In the genomic region with DNA sequence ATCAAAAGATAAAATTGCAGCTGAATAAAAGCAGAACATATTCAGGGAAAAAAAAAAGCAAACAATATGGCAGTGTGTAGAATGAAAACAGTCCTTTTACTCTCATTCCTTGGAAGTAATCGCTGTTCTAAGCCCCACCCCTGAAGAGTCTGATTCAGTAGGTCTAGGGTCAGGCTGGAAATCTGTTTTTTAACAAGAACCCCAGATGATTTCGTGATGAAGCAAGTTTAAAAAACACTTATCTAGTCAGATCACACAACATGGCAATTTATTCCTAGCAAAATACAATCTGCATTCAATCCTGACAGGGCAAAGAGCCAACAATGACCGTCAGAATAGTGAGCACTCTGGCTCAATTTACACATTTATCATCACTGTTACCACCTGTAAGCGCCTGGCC, we compare ENCODE assay signal across 19 cellular contexts. TPM values are rescaled to one million over a fixed set of nuclear protein-coding genes. Genes with fewer than 3 reads are reported as not detected.
A peak's percentile ranks its signal among the peaks of the same experiment; 100 is the strongest.
DNase-seq lines count a peak whose midpoint lies in the region; ATAC-seq, FAIRE-seq and TF ChIP-seq lines count a peak whose summit lies in the region.
"Had no signal": no experiment of that assay in that cellular context is flagged by ENCODE, and none has a peak within 500 bp of the region (broad histone marks: within the 10 kb centered on the region; RNA-seq: fewer than 3 reads in every experiment).

No MANE protein-coding gene starts in this region.

- no peak overlapping the region for H3K27ac Mint-ChIP-seq in astrocyte (ENCODE audit: unreplicated experiment)
- H3K27ac Mint-ChIP-seq: T-helper 17 cell had no signal

- H3K4me3 ChIP-seq in HEK293 (ENCODE audit: low read depth, low read length) (no peak overlapping the region), astrocyte (ENCODE audit: insufficient read depth, low read depth, low read length) (no peak overlapping the region), fibroblast of villous mesenchyme (ENCODE audit: low read depth, low read length) (no peak overlapping the region)
- H3K4me3 ChIP-seq: K562 had no signal

- H3K4me2 ChIP-seq in astrocyte (ENCODE audit: low read length): no peak overlapping the region

- no peak overlapping the region for H3K27ac ChIP-seq in HEK293 (ENCODE audit: extremely low read depth, low read depth, low read length)
- H3K27ac ChIP-seq in astrocyte (ENCODE audit: low read depth, low read length): no peak overlapping the region
- H3K27ac ChIP-seq in caudate nucleus (ENCODE audit: low read depth, low read length): no peak overlapping the region
- H3K27ac ChIP-seq: C4-2B had no signal

- no peaks in the 10 kb centered on the region for H4K20me1 ChIP-seq in astrocyte (ENCODE audit: insufficient read depth, low read length)

- H3K9me3 ChIP-seq in HEK293 (ENCODE audit: control insufficient read depth, insufficient read depth, low read depth, low read length) (no peaks in the 10 kb centered on the region), astrocyte (ENCODE audit: insufficient read depth, low read depth, low read length) (no peaks in the 10 kb centered on the region)

- POLR2A ChIA-PET in HEK293 (lab: Yijun Ruan, JAX): no interaction called here

- peak; percentile 97 for FAIRE-seq in astrocyte (lab: Jason Lieb, UNC)
- FAIRE-seq: D721Med, K562 had no signal

- no peak for ATAC-seq in GM21390 (IDR thresholded peaks at IDR 0.05; ENCODE audit: unreplicated experiment)
- ATAC-seq: K562, T-helper 17 cell had no signal

- CTCF ChIA-PET in HEK293 (lab: Yijun Ruan, JAX): interaction anchor here (1.2 kb wide), 1 partner anchor 124 kb away, joined by 3 read pairs; no protein-coding TSS in a partner anchor

- H3K36me3 ChIP-seq in HEK293 (ENCODE audit: control insufficient read depth in 2 of 2, insufficient read depth in 1 of 2, low read length in 2 of 2) (no peaks in the 10 kb centered on the region), astrocyte (ENCODE audit: insufficient read depth, low read length) (no peaks in the 10 kb centered on the region)

- H3K4me1 ChIP-seq in HEK293 (ENCODE audit: control insufficient read depth, insufficient read depth, low read length) (no peaks in the 10 kb centered on the region), astrocyte (ENCODE audit: insufficient read depth, low read length) (no peaks in the 10 kb centered on the region)

- no peaks in the 10 kb centered on the region for H3K27me3 Mint-ChIP-seq in astrocyte (ENCODE audit: low read depth, unreplicated experiment)
- H3K27me3 Mint-ChIP-seq: T-helper 17 cell had no signal

- DNase-seq in NCI-H2227 treated with DMSO at 0.1 percent for 48 hours (lab: John Stamatoyannopoulos, UW) (peak; percentile 68), astrocyte (ENCODE audit: low read depth) (no peak), fibroblast of villous mesenchyme (ENCODE audit: low read depth) (peak; percentile 38), UCSD-AML1 (lab: John Stamatoyannopoulos, UW; ENCODE audit: unreplicated experiment) (no peak), caudate nucleus (lab: John Stamatoyannopoulos, UW) (no peak)
- DNase-seq: ACHN, AML-193, DMS79, H7, NCI-H1694 treated with DMSO at 0.1 percent for 48 hours, NCI-H446, NCI-H526 treated with DMSO at 0.1 percent for 48 hours, RPMI8226, T-helper 17 cell had no signal

- no peaks in the 10 kb centered on the region for H3K9me3 Mint-ChIP-seq in astrocyte (ENCODE audit: unreplicated experiment)

- no peaks in the 10 kb centered on the region for H3K36me3 Mint-ChIP-seq in astrocyte (ENCODE audit: low read depth, unreplicated experiment)

- no peak overlapping the region for H3K4me3 Mint-ChIP-seq in astrocyte (ENCODE audit: unreplicated experiment)
- H3K4me3 Mint-ChIP-seq: T-helper 17 cell had no signal

- no peaks in the 10 kb centered on the region for H3K27me3 ChIP-seq in astrocyte (ENCODE audit: insufficient read depth, low read length)

- no peak overlapping the region for H3K9ac ChIP-seq in astrocyte (ENCODE audit: low read length)

- TF ChIP-seq CTCF in HEK293 (tag by site-specific recombination; IDR thresholded peaks at IDR 0.05) (no peak), astrocyte (IDR thresholded peaks at IDR 0.05; ENCODE audit: insufficient read depth, low read depth, low read length) (no peak), fibroblast of villous mesenchyme (IDR thresholded peaks at IDR 0.05; ENCODE audit: insufficient read depth, low read depth, low read length) (no peak)

- no peak overlapping the region for H2AFZ ChIP-seq in astrocyte (ENCODE audit: low read depth, low read length)

- no peaks in the 10 kb centered on the region for H3K79me2 ChIP-seq in astrocyte (ENCODE audit: insufficient read depth, low read length)

- no peaks in the 10 kb centered on the region for H3K4me1 Mint-ChIP-seq in astrocyte (ENCODE audit: low read depth, unreplicated experiment)
- H3K4me1 Mint-ChIP-seq: T-helper 17 cell had no signal

TF ChIP-seq in HEK293, 187 proteins besides CTCF, POLR2A, EP300 and RAD21:
- TF ChIP-seq ZBTB17 (tag by site-specific recombination; IDR thresholded peaks at IDR 0.05) (peak; percentile 19; the same call in 1 of the 2 replicates), SP7 (tag by site-specific recombination; IDR thresholded peaks at IDR 0.05) (no peak)
- TF ChIP-seq, protein P1, sequence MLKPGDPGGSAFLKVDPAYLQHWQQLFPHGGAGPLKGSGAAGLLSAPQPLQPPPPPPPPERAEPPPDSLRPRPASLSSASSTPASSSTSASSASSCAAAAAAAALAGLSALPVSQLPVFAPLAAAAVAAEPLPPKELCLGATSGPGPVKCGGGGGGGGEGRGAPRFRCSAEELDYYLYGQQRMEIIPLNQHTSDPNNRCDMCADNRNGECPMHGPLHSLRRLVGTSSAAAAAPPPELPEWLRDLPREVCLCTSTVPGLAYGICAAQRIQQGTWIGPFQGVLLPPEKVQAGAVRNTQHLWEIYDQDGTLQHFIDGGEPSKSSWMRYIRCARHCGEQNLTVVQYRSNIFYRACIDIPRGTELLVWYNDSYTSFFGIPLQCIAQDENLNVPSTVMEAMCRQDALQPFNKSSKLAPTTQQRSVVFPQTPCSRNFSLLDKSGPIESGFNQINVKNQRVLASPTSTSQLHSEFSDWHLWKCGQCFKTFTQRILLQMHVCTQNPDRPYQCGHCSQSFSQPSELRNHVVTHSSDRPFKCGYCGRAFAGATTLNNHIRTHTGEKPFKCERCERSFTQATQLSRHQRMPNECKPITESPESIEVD (tag by site-specific recombination; IDR thresholded peaks at IDR 0.05): peak; percentile 82
- TF ChIP-seq, protein P2, sequence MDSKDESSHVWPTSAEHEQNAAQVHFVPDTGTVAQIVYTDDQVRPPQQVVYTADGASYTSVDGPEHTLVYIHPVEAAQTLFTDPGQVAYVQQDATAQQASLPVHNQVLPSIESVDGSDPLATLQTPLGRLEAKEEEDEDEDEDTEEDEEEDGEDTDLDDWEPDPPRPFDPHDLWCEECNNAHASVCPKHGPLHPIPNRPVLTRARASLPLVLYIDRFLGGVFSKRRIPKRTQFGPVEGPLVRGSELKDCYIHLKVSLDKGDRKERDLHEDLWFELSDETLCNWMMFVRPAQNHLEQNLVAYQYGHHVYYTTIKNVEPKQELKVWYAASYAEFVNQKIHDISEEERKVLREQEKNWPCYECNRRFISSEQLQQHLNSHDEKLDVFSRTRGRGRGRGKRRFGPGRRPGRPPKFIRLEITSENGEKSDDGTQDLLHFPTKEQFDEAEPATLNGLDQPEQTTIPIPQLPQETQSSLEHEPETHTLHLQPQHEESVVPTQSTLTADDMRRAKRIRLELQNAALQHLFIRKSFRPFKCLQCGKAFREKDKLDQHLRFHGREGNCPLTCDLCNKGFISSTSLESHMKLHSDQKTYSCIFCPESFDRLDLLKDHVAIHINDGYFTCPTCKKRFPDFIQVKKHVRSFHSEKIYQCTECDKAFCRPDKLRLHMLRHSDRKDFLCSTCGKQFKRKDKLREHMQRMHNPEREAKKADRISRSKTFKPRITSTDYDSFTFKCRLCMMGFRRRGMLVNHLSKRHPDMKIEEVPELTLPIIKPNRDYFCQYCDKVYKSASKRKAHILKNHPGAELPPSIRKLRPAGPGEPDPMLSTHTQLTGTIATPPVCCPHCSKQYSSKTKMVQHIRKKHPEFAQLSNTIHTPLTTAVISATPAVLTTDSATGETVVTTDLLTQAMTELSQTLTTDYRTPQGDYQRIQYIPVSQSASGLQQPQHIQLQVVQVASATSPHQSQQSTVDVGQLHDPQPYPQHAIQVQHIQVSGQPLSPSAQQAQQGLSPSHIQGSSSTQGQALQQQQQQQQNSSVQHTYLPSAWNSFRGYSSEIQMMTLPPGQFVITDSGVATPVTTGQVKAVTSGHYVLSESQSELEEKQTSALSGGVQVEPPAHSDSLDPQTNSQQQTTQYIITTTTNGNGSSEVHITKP (tag by site-specific recombination; IDR thresholded peaks at IDR 0.05): 0 out of 2 replicates have a peak, but pooled peaks have one; percentile 13

RNA-seq across cellular contexts. Expression of a gene that starts 16.1 kb away (rescaled TPM):
- total RNA-seq in astrocyte (6.0 and 6.9 TPM in 2 replicates), fibroblast of villous mesenchyme (7.7 and 8.6 TPM in 2 replicates)

Comparison
In these comparisons a context has a peak if more than half of its experiments do, and no peak if none do; other contexts are left out.
1. DNase-seq: peak in NCI-H2227 treated with DMSO at 0.1 percent for 48 hours (single experiment) and fibroblast of villous mesenchyme (single experiment); none in astrocyte (single experiment), UCSD-AML1 (single experiment) and caudate nucleus (0 of 61).